ENCODE assay signal across 1 cellular context in genomic region chr16:22789281-22789945, GRCh38.
TF ChIP-seq lines count a peak whose summit lies in the region.

No MANE protein-coding gene starts in this region.

TF ChIP-seq in HepG2, 621 proteins besides CTCF, POLR2A, EP300 and RAD21 (continued from another document):
- TF ChIP-seq SRF (IDR thresholded peaks at IDR 0.05; ENCODE audit: low read depth, low read length) = peak; percentile 38; the same call in 1 of the 2 replicates
TF ChIP-seq in HepG2: peak in this region for 1.
